Comparison of ENCODE assay signal across 1 cellular context in genomic region chr1:46030876-46031660, GRCh38.
TF ChIP-seq lines count a peak whose summit lies in the region.

No MANE protein-coding gene starts in this region.

TF ChIP-seq in K562, 482 proteins besides CTCF, POLR2A, EP300 and RAD21 (continued from another document):
- TF ChIP-seq ZBTB33 (CRISPR knock-in tag; IDR thresholded peaks at IDR 0.05) = 0 out of 2 replicates have a peak, but pooled peaks have one; percentile 13
- no peak for TF ChIP-seq YBX1 (IDR thresholded peaks at IDR 0.05)
